In genomic region chr15:26212109-26212508, GRCh38 we compare ENCODE assay signal across 9 cellular contexts.
"Had no signal": no experiment of that assay in that cellular context is flagged by ENCODE, and none has a peak within 500 bp of the region (broad histone marks: within the 10 kb centered on the region; RNA-seq: fewer than 3 reads in every experiment).

No MANE protein-coding gene starts in this region.

- H2AFZ ChIP-seq: GM23248, GM23338 had no signal

- H3K27ac ChIP-seq: GM23248 had no signal

- H3K4me1 ChIP-seq: HAP-1 had no signal

- H3K9ac ChIP-seq: GM23248 had no signal

- ATAC-seq: GM23338, HCT116 had no signal

- H3K36me3 ChIP-seq: HAP-1 had no signal

- H3K4me3 ChIP-seq: GM23248, GM23338, HAP-1 had no signal

- H3K9me3 ChIP-seq: HAP-1 had no signal

- DNase-seq: GM23248, GOT3, H7, H9, HCEC 1CT, HFFc6 had no signal

- H3K4me2 ChIP-seq: GM23338 had no signal
